ENCODE assay signal across 22 cellular contexts in genomic region chr10:42924484-42924883, GRCh38.
"Had no signal": no experiment of that assay in that cellular context is flagged by ENCODE, and none has a peak within 500 bp of the region (broad histone marks: within the 10 kb centered on the region; RNA-seq: fewer than 3 reads in every experiment).

No MANE protein-coding gene starts in this region.

- H3K27ac Mint-ChIP-seq: activated CD8-positive, alpha-beta T cell treated with anti-CD3 and anti-CD28 coated beads, Interleukin-2, amount 10 ng/mL, durations not matched to agents 7 days and 5 days; activated naive CD4-positive, alpha-beta T cell treated with anti-CD3 and anti-CD28 coated beads, Interleukin-2, amount 50 U/mL, for 24 hours; activated T-helper 1 cell treated with anti-CD3 and anti-CD28 coated beads, Interleukin-12 subunit alpha, Interleukin-12 subunit beta, Interleukin-2, Interleukin-4 antibody, amounts not matched to agents 30 ng/mL and 10 ng/mL and 1 ng/mL, durations not matched to agents 14 hours and 24 hours and 36 hours; immature natural killer cell; naive B cell; T-helper 2 cell treated with Interferon-gamma antibody and Interleukin-4, amounts not matched to agents 5 μg/mL and 100 μg/mL, for 36 hours had no signal

- DNase-seq: activated CD4-positive, alpha-beta T cell treated with anti-CD3 and anti-CD28 coated beads for 1 hour; activated CD4-positive, alpha-beta T cell treated with anti-CD3 and anti-CD28 coated beads, Interleukin-2, amount 50 U/mL, for 1 hour; activated CD8-positive, alpha-beta T cell treated with anti-CD3 and anti-CD28 coated beads, Interleukin-2, amount 10 ng/mL, durations not matched to agents 7 days and 5 days; activated gamma-delta T cell treated with Interleukin-2 at 50 U/mL for 16 hours; anterior cingulate cortex; body of pancreas; effector CD8-positive, alpha-beta T cell; foreskin keratinocyte; immature natural killer cell; lower lobe of right lung; naive B cell; retina; stimulated activated CD4-positive, alpha-beta T cell treated with anti-CD3 and anti-CD28 coated beads, Interleukin-4, amount 100 ng/mL, for 24 hours; stimulated activated naive CD8-positive, alpha-beta T cell treated with anti-CD3 and anti-CD28 coated beads, Interleukin-15, Interleukin-2, amounts not matched to agents 100 U/mL and 50 U/mL, for 24 hours; upper lobe of right lung; WERI-Rb-1 had no signal

- H3K36me3 Mint-ChIP-seq: activated naive CD4-positive, alpha-beta T cell treated with anti-CD3 and anti-CD28 coated beads, Interleukin-2, amount 50 U/mL, for 24 hours; immature natural killer cell had no signal

- ATAC-seq: activated CD8-positive, alpha-beta T cell treated with anti-CD3 and anti-CD28 coated beads, Interleukin-2, amount 10 ng/mL, durations not matched to agents 7 days and 5 days; body of pancreas; foreskin keratinocyte; left lobe of liver; lower lobe of right lung; stimulated activated naive CD8-positive, alpha-beta T cell treated with anti-CD3 and anti-CD28 coated beads, Interleukin-15, Interleukin-2, amounts not matched to agents 100 U/mL and 50 U/mL, for 24 hours; upper lobe of right lung had no signal

- H3K9me3 ChIP-seq: body of pancreas, upper lobe of right lung had no signal

- H3K36me3 ChIP-seq: cardiac muscle cell, lower lobe of right lung, upper lobe of right lung, WERI-Rb-1 had no signal

- H3K27me3 ChIP-seq: body of pancreas, cardiac muscle cell had no signal

- FAIRE-seq: TTC549 had no signal

- H3K9me3 Mint-ChIP-seq: activated T-helper 1 cell treated with anti-CD3 and anti-CD28 coated beads, Interleukin-12 subunit alpha, Interleukin-12 subunit beta, Interleukin-2, Interleukin-4 antibody, amounts not matched to agents 30 ng/mL and 10 ng/mL and 1 ng/mL, durations not matched to agents 14 hours and 24 hours and 36 hours; immature natural killer cell had no signal

- H3K4me3 Mint-ChIP-seq: activated CD8-positive, alpha-beta T cell treated with anti-CD3 and anti-CD28 coated beads, Interleukin-2, amount 10 ng/mL, durations not matched to agents 7 days and 5 days; activated naive CD4-positive, alpha-beta T cell treated with anti-CD3 and anti-CD28 coated beads, Interleukin-2, amount 50 U/mL, for 24 hours; activated T-helper 1 cell treated with anti-CD3 and anti-CD28 coated beads, Interleukin-12 subunit alpha, Interleukin-12 subunit beta, Interleukin-2, Interleukin-4 antibody, amounts not matched to agents 30 ng/mL and 10 ng/mL and 1 ng/mL, durations not matched to agents 14 hours and 24 hours and 36 hours; immature natural killer cell; naive B cell; T-helper 2 cell treated with Interferon-gamma antibody and Interleukin-4, amounts not matched to agents 5 μg/mL and 100 μg/mL, for 36 hours had no signal

- H3K4me1 Mint-ChIP-seq: activated naive CD4-positive, alpha-beta T cell treated with anti-CD3 and anti-CD28 coated beads, Interleukin-2, amount 50 U/mL, for 24 hours; immature natural killer cell; naive B cell had no signal

- H3K4me1 ChIP-seq: body of pancreas, foreskin keratinocyte, lower lobe of right lung, upper lobe of right lung had no signal

- H3K4me3 ChIP-seq: body of pancreas, cardiac muscle cell, lower lobe of right lung, upper lobe of right lung had no signal

- H3K27ac ChIP-seq: body of pancreas, cardiac muscle cell, foreskin keratinocyte, lower lobe of right lung, upper lobe of right lung, WERI-Rb-1 had no signal
